8 cellular contexts compared by ENCODE assay signal in the genomic region with DNA sequence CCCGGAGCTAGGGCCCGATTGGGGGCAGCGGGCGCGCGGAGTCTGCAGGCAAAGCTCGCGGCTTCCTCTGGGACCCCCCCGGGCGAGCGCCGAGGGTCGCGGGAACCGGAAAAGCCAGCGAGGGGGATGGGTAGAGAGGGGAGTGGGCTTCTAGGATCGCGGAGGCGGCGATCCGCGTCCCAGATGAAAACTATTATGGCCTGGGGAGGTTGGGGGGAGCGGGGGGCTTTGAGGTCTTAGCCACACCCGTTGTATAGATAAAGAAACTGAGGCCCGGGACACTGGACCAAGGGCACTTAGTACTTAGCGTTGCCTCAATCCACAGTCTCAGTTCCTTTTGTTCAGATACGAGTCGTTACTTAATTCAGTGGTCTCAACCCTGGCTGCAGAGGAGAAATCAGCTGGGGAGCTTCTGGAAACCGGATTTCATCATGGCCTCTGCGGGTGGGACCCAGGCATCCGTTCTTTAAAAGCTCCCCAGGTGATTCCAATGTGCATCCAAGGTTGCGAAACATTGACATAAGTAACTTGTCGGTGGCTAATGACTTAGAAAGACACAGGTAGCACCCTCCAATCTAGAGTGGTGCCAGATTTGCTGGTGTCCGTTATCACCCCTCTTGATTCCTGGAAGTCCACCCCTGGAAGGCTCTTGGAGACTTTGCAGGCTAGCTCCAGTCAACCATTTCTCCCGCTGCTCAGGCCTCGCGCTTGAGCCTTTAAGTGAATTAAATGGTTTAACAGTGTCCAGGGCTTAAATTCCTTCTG.
DNase-seq lines count a peak whose midpoint lies in the region; ATAC-seq and TF ChIP-seq lines count a peak whose summit lies in the region.

No MANE protein-coding gene starts in this region.

- H3K4me3 Mint-ChIP-seq in activated naive CD4-positive, alpha-beta T cell treated with anti-CD3 and anti-CD28 coated beads, Interleukin-2, amount 50 U/mL, for 24 hours: peak overlapping the region; percentile 62
- peak overlapping the region; percentile 24 for H3K4me3 Mint-ChIP-seq in activated naive CD8-positive, alpha-beta T cell treated with anti-CD3 and anti-CD28 coated beads, Interleukin-2, amount 50 U/mL, for 24 hours

- peak overlapping the region in 2 of 3 donors; percentile 23 to 38 for H3K27ac ChIP-seq in thyroid gland

- no peaks in the 10 kb centered on the region for H3K36me3 Mint-ChIP-seq in activated naive CD4-positive, alpha-beta T cell treated with anti-CD3 and anti-CD28 coated beads, Interleukin-2, amount 50 U/mL, for 24 hours
- H3K36me3 Mint-ChIP-seq in activated naive CD8-positive, alpha-beta T cell treated with anti-CD3 and anti-CD28 coated beads, Interleukin-2, amount 50 U/mL, for 24 hours (ENCODE audit: low read depth): no peaks in the 10 kb centered on the region

- peaks cover 36% of the 10 kb centered on the region for H3K27me3 ChIP-seq in kidney epithelial cell (ENCODE audit: control insufficient read depth, insufficient read depth, low read length)
- peaks cover 9% of the 10 kb centered on the region for H3K27me3 ChIP-seq in thyroid gland

- TF ChIP-seq CTCF in kidney epithelial cell (IDR thresholded peaks at IDR 0.05; ENCODE audit: insufficient read depth, low read length, poor library complexity, severe bottlenecking) (no peak), thyroid gland (IDR thresholded peaks at IDR 0.05) (no peak)

- no peak for ATAC-seq in activated naive CD8-positive, alpha-beta T cell treated with anti-CD3 and anti-CD28 coated beads, Interleukin-2, amount 50 U/mL, for 24 hours
- ATAC-seq in GM19452 (IDR thresholded peaks at IDR 0.05; ENCODE audit: unreplicated experiment) (no peak), GM19397 (IDR thresholded peaks at IDR 0.05; ENCODE audit: unreplicated experiment) (no peak)

- 8 to 12% methylated on average over 14 to 18 of the region's 37 CpGs for WGBS in thyroid gland, 2 donors

- no peak overlapping the region for H3K27ac Mint-ChIP-seq in activated naive CD4-positive, alpha-beta T cell treated with anti-CD3 and anti-CD28 coated beads, Interleukin-2, amount 50 U/mL, for 24 hours
- no peak overlapping the region for H3K27ac Mint-ChIP-seq in activated naive CD8-positive, alpha-beta T cell treated with anti-CD3 and anti-CD28 coated beads, Interleukin-2, amount 50 U/mL, for 24 hours

- DNase-seq in activated naive CD4-positive, alpha-beta T cell treated with anti-CD3 and anti-CD28 coated beads, Interleukin-2, amount 50 U/mL, for 16 hours: no peak
- DNase-seq in activated naive CD8-positive, alpha-beta T cell treated with anti-CD3 and anti-CD28 coated beads, Interleukin-2, amount 50 U/mL, for 24 hours: no peak
- no peak for DNase-seq in kidney epithelial cell (ENCODE audit: low read depth)
- peak; percentile 25 to 32 for DNase-seq in thyroid gland
- DNase-seq in NCI-H510A treated with DMSO at 0.1 percent for 48 hours (lab: John Stamatoyannopoulos, UW): no peak

- peak overlapping the region; percentile 38 for H3K4me3 ChIP-seq in kidney epithelial cell (ENCODE audit: low read depth, low read length)
- peak overlapping the region in 2 of 3 donors; percentile 37 to 59 for H3K4me3 ChIP-seq in thyroid gland (replicated peaks in 1 of 3)

- H3K36me3 ChIP-seq in kidney epithelial cell (ENCODE audit: control insufficient read depth, insufficient read depth, low read length) (no peaks in the 10 kb centered on the region), thyroid gland (no peaks in the 10 kb centered on the region)

- no peak for TF ChIP-seq POLR2A in thyroid gland (IDR thresholded peaks at IDR 0.05)

- no peaks in the 10 kb centered on the region for H3K9me3 ChIP-seq in thyroid gland

- peaks cover 12% of the 10 kb centered on the region for H3K27me3 Mint-ChIP-seq in activated naive CD4-positive, alpha-beta T cell treated with anti-CD3 and anti-CD28 coated beads, Interleukin-2, amount 50 U/mL, for 24 hours
- H3K27me3 Mint-ChIP-seq in activated naive CD8-positive, alpha-beta T cell treated with anti-CD3 and anti-CD28 coated beads, Interleukin-2, amount 50 U/mL, for 24 hours: peaks cover 29% of the 10 kb centered on the region

- H3K4me1 ChIP-seq in thyroid gland: peaks cover 0 to 13% of the 10 kb centered on the region in 2 donors

- H3K9me3 Mint-ChIP-seq in activated naive CD4-positive, alpha-beta T cell treated with anti-CD3 and anti-CD28 coated beads, Interleukin-2, amount 50 U/mL, for 24 hours: no peaks in the 10 kb centered on the region
- no peaks in the 10 kb centered on the region for H3K9me3 Mint-ChIP-seq in activated naive CD8-positive, alpha-beta T cell treated with anti-CD3 and anti-CD28 coated beads, Interleukin-2, amount 50 U/mL, for 24 hours

- intact Hi-C loops in thyroid gland (cut with DNase I): no loop called here

- H3K4me1 Mint-ChIP-seq in activated naive CD4-positive, alpha-beta T cell treated with anti-CD3 and anti-CD28 coated beads, Interleukin-2, amount 50 U/mL, for 24 hours: no peaks in the 10 kb centered on the region
- H3K4me1 Mint-ChIP-seq in activated naive CD8-positive, alpha-beta T cell treated with anti-CD3 and anti-CD28 coated beads, Interleukin-2, amount 50 U/mL, for 24 hours: no peaks in the 10 kb centered on the region

Comparison
In these comparisons a context has a peak if more than half of its experiments do, and no peak if none do; other contexts are left out.
1. DNase-seq: peak in thyroid gland (2 of 2); none in activated naive CD4-positive, alpha-beta T cell treated with anti-CD3 and anti-CD28 coated beads, Interleukin-2, amount 50 U/mL, for 16 hours (single experiment), activated naive CD8-positive, alpha-beta T cell treated with anti-CD3 and anti-CD28 coated beads, Interleukin-2, amount 50 U/mL, for 24 hours (single experiment), kidney epithelial cell (single experiment) and NCI-H510A treated with DMSO at 0.1 percent for 48 hours (single experiment).